24 cellular contexts compared by ENCODE assay signal in the genomic region with DNA sequence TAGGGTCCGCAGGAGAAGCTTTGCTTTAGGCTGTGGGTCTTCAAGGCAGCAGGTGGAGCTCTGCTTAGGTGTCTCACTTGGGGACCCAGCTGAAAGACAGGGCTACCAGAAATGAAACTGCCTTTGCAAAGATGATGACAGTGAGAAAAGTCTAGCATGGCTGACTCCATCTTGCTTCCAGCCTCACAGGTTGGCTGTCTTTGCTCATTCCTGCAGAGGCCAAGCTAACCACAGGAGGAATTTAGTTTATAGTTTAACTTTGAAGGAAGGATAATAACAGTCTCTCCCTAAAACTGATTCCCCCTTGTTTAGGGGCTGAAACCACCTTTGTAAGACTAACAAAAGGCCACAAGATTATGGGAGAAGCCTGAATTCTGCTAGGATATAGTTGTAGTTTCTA.
A peak's percentile ranks its signal among the peaks of the same experiment; 100 is the strongest.
DNase-seq lines count a peak whose midpoint lies in the region; ATAC-seq, FAIRE-seq and TF ChIP-seq lines count a peak whose summit lies in the region.
"Had no signal": no experiment of that assay in that cellular context is flagged by ENCODE, and none has a peak within 500 bp of the region (broad histone marks: within the 10 kb centered on the region; RNA-seq: fewer than 3 reads in every experiment).

No MANE protein-coding gene starts in this region.

- H3K27ac ChIP-seq in SK-N-SH (ENCODE audit: low read depth in 2 of 2, low read length in 1 of 2) (peak overlapping the region in 1 of 2 experiments; percentile 73; a peak in 2 of 4 replicates), brain microvascular endothelial cell (peak overlapping the region; percentile 96), ovary (no peak overlapping the region)
- H3K27ac ChIP-seq: 22Rv1; BLaER1 treated with 17β-estradiol and CSF1 and Interleukin-3, amounts not matched to agents 10 nM and 100 nM; RWPE1; SJCRH30 had no signal

- H3K9me3 ChIP-seq in SK-N-SH = 0 out of 2 replicates have a peak, but pooled peaks cover 7% of the 10 kb centered on the region
- H3K9me3 ChIP-seq in ovary = no peaks in the 10 kb centered on the region
- H3K9me3 ChIP-seq: SJCRH30 had no signal

- H3K36me3 ChIP-seq in SK-N-SH (replicated peaks in 1 of 2; ENCODE audit: control insufficient read depth in 1 of 2, insufficient read depth in 2 of 2, low read length in 1 of 2) = no peaks in the 10 kb centered on the region
- no peaks in the 10 kb centered on the region for H3K36me3 ChIP-seq in brain microvascular endothelial cell (replicated peaks)
- H3K36me3 ChIP-seq in ovary = no peaks in the 10 kb centered on the region
- H3K36me3 ChIP-seq: BLaER1 treated with 17β-estradiol and CSF1 and Interleukin-3, amounts not matched to agents 10 nM and 100 nM; SJCRH30 had no signal

- peaks cover 25% of the 10 kb centered on the region for H3F3A ChIP-seq in SK-N-SH (replicated peaks; ENCODE audit: insufficient read depth)

- no peak overlapping the region for H3K9ac ChIP-seq in SK-N-SH
- H3K9ac ChIP-seq: BLaER1 treated with 17β-estradiol and CSF1 and Interleukin-3, amounts not matched to agents 10 nM and 100 nM had no signal

- peak; percentile 91 for FAIRE-seq in urothelium cell line (lab: Jason Lieb, UNC)
- FAIRE-seq: GM12891 had no signal

- no peak overlapping the region; the same call in 1 of the 2 replicates for H3K4me2 ChIP-seq in SK-N-SH
- H3K4me2 ChIP-seq: BLaER1 treated with 17β-estradiol and CSF1 and Interleukin-3, amounts not matched to agents 10 nM and 100 nM had no signal

- POLR2A ChIA-PET in SK-N-SH (lab: Yijun Ruan, JAX) = no interaction called here

- no peak for TF ChIP-seq RAD21 in SK-N-SH (IDR thresholded peaks at IDR 0.05; ENCODE audit: low read length)

- intact Hi-C loops in ovary (cut with DNase I) = no loop called here

- in situ Hi-C loops in brain microvascular endothelial cell (cut with HindIII; ENCODE audit: low pct_ligation_motif_present, low sequenced_read_pairs) = no loop called here

- 43% methylated on average over 1 of the region's 1 CpG for WGBS in SK-N-SH (ENCODE audit: low lambda C conversion rate)
- WGBS in ovary, 3 donors = 89 to 96% (median 93%) methylated on average over 1 of the region's 1 CpG

- H3K4me1 ChIP-seq in SK-N-SH (ENCODE audit: control insufficient read depth in 1 of 2, insufficient read depth in 2 of 2, low read depth in 1 of 2, low read length in 1 of 2) (0 out of 4 replicates have a peak, but pooled peaks cover 0 to 11% of the 10 kb centered on the region in 2 experiments), ovary (ENCODE audit: insufficient read depth) (no peaks in the 10 kb centered on the region)
- H3K4me1 ChIP-seq: BLaER1 treated with 17β-estradiol and CSF1 and Interleukin-3, amounts not matched to agents 10 nM and 100 nM; SJCRH30 had no signal

- DNase-seq in SK-N-SH (no peak), brain microvascular endothelial cell (no peak), islet precursor cell (peak; percentile 21), urothelium cell line (ENCODE audit: low spot score) (no peak), ovary (no peak), OCI-M2 (lab: John Stamatoyannopoulos, UW; ENCODE audit: unreplicated experiment) (no peak)
- DNase-seq: CD8-positive, alpha-beta memory T cell; DMS79 treated with DMSO at 0.1 percent for 48 hours; GF-D8; H7; Kasumi-1; MM.1S; NCI-H1105 treated with DMSO at 0.1 percent for 48 hours; NCI-H187; NCI-H526 treated with DMSO at 0.1 percent for 48 hours; NK-92 treated with Interleukin-12 subunit alpha and Interleukin-12 subunit beta, amount 100 ng/mL, for 24 hours; OCI-M1; SJCRH30 had no signal

- no peak for ATAC-seq in SK-N-SH treated with all-trans-retinoic acid at 6 μM for 48 hours
- no peak for ATAC-seq in GM21447 (IDR thresholded peaks at IDR 0.05; ENCODE audit: unreplicated experiment)

- no peaks in the 10 kb centered on the region for H3K27me3 ChIP-seq in SK-N-SH (ENCODE audit: insufficient read depth)
- no peaks in the 10 kb centered on the region for H3K27me3 ChIP-seq in brain microvascular endothelial cell (replicated peaks)
- no peaks in the 10 kb centered on the region for H3K27me3 ChIP-seq in ovary
- H3K27me3 ChIP-seq: BLaER1 treated with 17β-estradiol and CSF1 and Interleukin-3, amounts not matched to agents 10 nM and 100 nM; SJCRH30 had no signal

- no peak overlapping the region for H2AFZ ChIP-seq in SK-N-SH (ENCODE audit: low read depth)

- H3K9me2 ChIP-seq in SK-N-SH = no peaks in the 10 kb centered on the region

- no peak for TF ChIP-seq POLR2A in ovary (IDR thresholded peaks at IDR 0.05)

- TF ChIP-seq EP300 in SK-N-SH (IDR thresholded peaks at IDR 0.05; ENCODE audit: borderline replicate concordance in 1 of 2, low read depth in 1 of 2, low read length in 1 of 2) = no peak
- TF ChIP-seq EP300 in ovary (IDR thresholded peaks at IDR 0.05) = no peak

- H4K20me1 ChIP-seq in SK-N-SH (ENCODE audit: insufficient read depth) = no peaks in the 10 kb centered on the region
- H4K20me1 ChIP-seq: BLaER1 treated with 17β-estradiol and CSF1 and Interleukin-3, amounts not matched to agents 10 nM and 100 nM had no signal

- H3K79me2 ChIP-seq in SK-N-SH (ENCODE audit: insufficient read depth) = no peaks in the 10 kb centered on the region

- H3K4me3 ChIP-seq in SK-N-SH (ENCODE audit: low read depth in 2 of 2, low read length in 1 of 2) (no peak overlapping the region), brain microvascular endothelial cell (ENCODE audit: low read depth, low read length) (no peak overlapping the region), ovary (no peak overlapping the region)
- H3K4me3 ChIP-seq: BLaER1 treated with 17β-estradiol and CSF1 and Interleukin-3, amounts not matched to agents 10 nM and 100 nM; SJCRH30 had no signal

- CTCF ChIA-PET in SK-N-SH (lab: Yijun Ruan, JAX) = no interaction called here

- TF ChIP-seq CTCF in SK-N-SH (IDR thresholded peaks at IDR 0.05) (no peak), brain microvascular endothelial cell (IDR thresholded peaks at IDR 0.05; ENCODE audit: low read depth, low read length, missing control alignments) (no peak), ovary (IDR thresholded peaks at IDR 0.05) (no peak)

TF ChIP-seq in SK-N-SH treated with all-trans-retinoic acid at 6 μM for 48 hours, 23 proteins besides CTCF, POLR2A, EP300 and RAD21:
- TF ChIP-seq ZFP30 (CRISPR knock-in tag; IDR thresholded peaks at IDR 0.05) = no peak
- TF ChIP-seq CSDC2 (CRISPR knock-in tag; IDR thresholded peaks at IDR 0.05) = peak; percentile 70; the same call in 1 of the 2 replicates
- no peak for TF ChIP-seq PATZ1 (CRISPR knock-in tag; IDR thresholded peaks at IDR 0.05; ENCODE audit: borderline replicate concordance)

TF ChIP-seq in SK-N-SH, 30 proteins besides CTCF, POLR2A, EP300 and RAD21:
- TF ChIP-seq RFX5 (IDR thresholded peaks at IDR 0.05; ENCODE audit: low read length) (no peak), SIN3A (IDR thresholded peaks at IDR 0.05; ENCODE audit: borderline replicate concordance, low read depth, low read length) (no peak), YY1 (IDR thresholded peaks at IDR 0.05; ENCODE audit: low read depth) (no peak), FOXJ3 (CRISPR knock-in tag; IDR thresholded peaks at IDR 0.05) (no peak), PBX3 (IDR thresholded peaks at IDR 0.05) (no peak), POLR2AphosphoS5 (IDR thresholded peaks at IDR 0.05; ENCODE audit: low read depth, low read length) (no peak), JUND (IDR thresholded peaks at IDR 0.05) (no peak), GATA2 (CRISPR knock-in tag; IDR thresholded peaks at IDR 0.05) (no peak), FOSL2 (IDR thresholded peaks at IDR 0.05; ENCODE audit: borderline replicate concordance, low read depth) (no peak), MXI1 (IDR thresholded peaks at IDR 0.05; ENCODE audit: low read depth, low read length) (no peak), NRF1 (IDR thresholded peaks at IDR 0.05; ENCODE audit: low read depth, low read length) (no peak), NFIC (IDR thresholded peaks at IDR 0.05; ENCODE audit: borderline replicate concordance) (no peak)
